In the genomic region with DNA sequence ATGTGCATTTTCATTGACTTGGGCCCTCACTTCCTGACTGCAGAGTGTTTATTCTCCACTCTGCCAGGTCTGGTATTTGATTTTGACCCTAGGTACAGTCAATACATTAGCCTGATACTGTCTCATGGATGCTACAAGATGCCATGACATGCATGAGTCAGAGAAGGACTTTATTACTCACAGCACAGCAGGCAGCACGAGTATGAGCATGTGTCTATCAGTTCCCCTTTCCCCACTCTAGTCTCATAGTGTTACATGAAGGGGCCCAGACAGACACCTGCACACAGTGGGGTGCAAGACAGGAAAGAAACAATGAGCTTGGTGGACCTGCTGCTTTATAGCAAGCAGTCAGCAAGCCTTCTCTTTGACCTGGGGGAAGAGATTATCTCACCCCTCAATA, we compare ENCODE assay signal across 8 cellular contexts. TPM values are rescaled to one million over a fixed set of nuclear protein-coding genes. Genes with fewer than 3 reads are reported as not detected.
DNase-seq lines count a peak whose midpoint lies in the region; ATAC-seq lines count a peak whose summit lies in the region.

No MANE protein-coding gene starts in this region.

- no peaks in the 10 kb centered on the region for H3K36me3 ChIP-seq in aorta (ENCODE audit: control insufficient read depth in 1 of 2, insufficient read depth in 2 of 2, low read length in 1 of 2)

- H3K9me3 ChIP-seq in aorta (ENCODE audit: control insufficient read depth, low read length): peaks cover 1% of the 10 kb centered on the region

- H3K4me1 ChIP-seq in aorta (ENCODE audit: control insufficient read depth in 1 of 2, insufficient read depth in 2 of 2, low read length in 2 of 2): no peaks in the 10 kb centered on the region

- ATAC-seq in GM18508 (IDR thresholded peaks at IDR 0.05; ENCODE audit: insufficient read depth, unreplicated experiment): peak; percentile 97
- peak; percentile 91 for ATAC-seq in GM21825 (IDR thresholded peaks at IDR 0.05; ENCODE audit: unreplicated experiment)
- peak; percentile 84 for ATAC-seq in esophagus mucosa
- no peak for ATAC-seq in aorta (ENCODE audit: low FRiP score)

- H3K27ac ChIP-seq in aorta (ENCODE audit: low read depth in 1 of 2, low read length in 2 of 2): no peak overlapping the region

- H3K4me3 ChIP-seq in aorta (ENCODE audit: low read length in 2 of 2): no peak overlapping the region

- 67 to 80% methylated on average over 1 of the region's 1 CpG for WGBS in aorta, 2 donors

- H3K27me3 ChIP-seq in aorta (ENCODE audit: control insufficient read depth in 1 of 2, insufficient read depth in 2 of 2, low read length in 1 of 2): no peaks in the 10 kb centered on the region

- peak; percentile 75 for DNase-seq in M059J (ENCODE audit: low read depth)
- DNase-seq in NCI-H1417 treated with DMSO at 0.1 percent for 48 hours (lab: John Stamatoyannopoulos, UW): no peak
- no peak for DNase-seq in aorta
- no peak for DNase-seq in posterior cingulate gyrus
- no peak for DNase-seq in NOMO-1 treated with DMSO at 0.1 percent for 48 hours (lab: John Stamatoyannopoulos, UW; ENCODE audit: unreplicated experiment)

- intact Hi-C loops in aorta (cut with DNase I): no loop called here
- intact Hi-C loops in posterior cingulate gyrus (cut with DNase I): no loop called here

RNA-seq across cellular contexts. Expression of a gene that starts 19.6 kb away (rescaled TPM):
- 24.6 and 30.1 TPM in 2 replicates for total RNA-seq in M059J (2014; rRNA removed; shearing (Covaris generic))
- total RNA-seq in esophagus mucosa: 31.3 TPM
- 1 to 10 TPM; 5.2 to 8.0 TPM for total RNA-seq in aorta
- polyA plus RNA-seq in aorta: 1 to 10 TPM in 1 of 2 donors, under 1 TPM in 1; 0.50 to 2.0 TPM
